8 cellular contexts compared by ENCODE assay signal in the genomic region with DNA sequence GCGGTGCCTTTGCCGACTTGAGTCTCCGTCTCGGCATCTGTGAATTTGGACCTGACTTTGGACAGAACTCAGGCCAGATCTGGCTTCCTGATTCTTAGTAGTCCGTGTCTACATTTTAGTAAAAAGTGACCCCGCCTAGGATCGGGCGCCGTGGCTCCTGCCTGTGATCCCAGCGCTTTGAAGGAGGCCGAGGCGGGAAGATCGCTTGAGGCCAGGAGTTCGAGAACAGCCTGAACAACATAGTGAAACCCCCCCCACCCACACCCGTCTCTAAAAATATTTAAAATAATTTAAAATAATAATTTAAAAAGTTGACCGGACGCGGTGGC. TPM values are rescaled to one million over a fixed set of nuclear protein-coding genes. Genes with fewer than 3 reads are reported as not detected.
DNase-seq lines count a peak whose midpoint lies in the region; ATAC-seq, FAIRE-seq and TF ChIP-seq lines count a peak whose summit lies in the region.

No MANE protein-coding gene starts in this region.

- no peak for DNase-seq in activated naive CD4-positive, alpha-beta T cell treated with anti-CD3 and anti-CD28 coated beads, Interleukin-2, amount 10 ng/mL, durations not matched to agents 7 days and 5 days
- DNase-seq in activated naive CD4-positive, alpha-beta T cell treated with anti-CD3 and anti-CD28 coated beads, Interleukin-2, amount 50 U/mL, for 16 hours: no peak
- DNase-seq in bronchial epithelial cell (ENCODE audit: low read depth) (no peak), aorta (no peak), OCI-M1 (lab: John Stamatoyannopoulos, UW) (no peak), NCI-H1092 (lab: John Stamatoyannopoulos, UW) (no peak)

- 22 to 34% methylated on average over 8 to 12 of the region's 18 CpGs for WGBS in mesodermal cell (ENCODE audit: insufficient coverage in 2 of 2), 2 experiments
- WGBS in aorta, 2 donors: 21 to 26% methylated on average over 18 of the region's 18 CpGs

- peak overlapping the region; percentile 93 for H3K27ac Mint-ChIP-seq in activated naive CD4-positive, alpha-beta T cell treated with anti-CD3 and anti-CD28 coated beads, Interleukin-2, amount 10 ng/mL, durations not matched to agents 7 days and 5 days

- ATAC-seq in aorta (ENCODE audit: low FRiP score) (peak; percentile 16), HG03039 (IDR thresholded peaks at IDR 0.05; ENCODE audit: unreplicated experiment) (no peak)

- H3K4me3 ChIP-seq in bronchial epithelial cell (ENCODE audit: low read depth, low read length): peak overlapping the region; percentile 72
- peak overlapping the region; percentile 49 for H3K4me3 ChIP-seq in mesodermal cell (ENCODE audit: extremely low read depth, insufficient read depth, low read length, poor library complexity, severe bottlenecking)
- H3K4me3 ChIP-seq in aorta (ENCODE audit: low read length in 2 of 2): no peak overlapping the region

- no peak for TF ChIP-seq CTCF in bronchial epithelial cell (IDR thresholded peaks at IDR 0.05; ENCODE audit: insufficient read depth, low read length, severe bottlenecking)

- H3K27me3 Mint-ChIP-seq in activated naive CD4-positive, alpha-beta T cell treated with anti-CD3 and anti-CD28 coated beads, Interleukin-2, amount 10 ng/mL, durations not matched to agents 7 days and 5 days: peaks cover 12% of the 10 kb centered on the region

- H3K4me3 Mint-ChIP-seq in activated naive CD4-positive, alpha-beta T cell treated with anti-CD3 and anti-CD28 coated beads, Interleukin-2, amount 10 ng/mL, durations not matched to agents 7 days and 5 days: peak overlapping the region; percentile 75

- H3K27me3 ChIP-seq in bronchial epithelial cell (ENCODE audit: control insufficient read depth, insufficient read depth, low read length): no peaks in the 10 kb centered on the region
- H3K27me3 ChIP-seq in aorta (ENCODE audit: control insufficient read depth in 1 of 2, insufficient read depth in 2 of 2, low read length in 1 of 2): no peaks in the 10 kb centered on the region

- no peaks in the 10 kb centered on the region for H3K9me3 Mint-ChIP-seq in activated naive CD4-positive, alpha-beta T cell treated with anti-CD3 and anti-CD28 coated beads, Interleukin-2, amount 10 ng/mL, durations not matched to agents 7 days and 5 days

- intact Hi-C loops in aorta (cut with DNase I): loop anchor here (1.0 to 5.0 kb wide), 2 partner anchors 46 to 48 kb away; partner anchors contain the start of gene UQCR11 (in 2 of the 2)

- H3K36me3 ChIP-seq in bronchial epithelial cell (ENCODE audit: control insufficient read depth, insufficient read depth, low read length) (peaks cover 12% of the 10 kb centered on the region), mesodermal cell (ENCODE audit: control insufficient read depth, insufficient read depth, low read length) (peaks cover 21% of the 10 kb centered on the region), aorta (ENCODE audit: control insufficient read depth in 1 of 2, insufficient read depth in 2 of 2, low read length in 1 of 2) (no peaks in the 10 kb centered on the region)

- CTCF ChIA-PET in activated naive CD4-positive, alpha-beta T cell treated with anti-CD3 and anti-CD28 coated beads, Interleukin-2, amount 10 ng/mL, durations not matched to agents 7 days and 5 days (lab: Charles Lee): interaction anchor here (1.4 kb wide), 1 partner anchor 107 kb away, joined by 4 read pairs; no protein-coding TSS in a partner anchor

- H3K36me3 Mint-ChIP-seq in activated naive CD4-positive, alpha-beta T cell treated with anti-CD3 and anti-CD28 coated beads, Interleukin-2, amount 10 ng/mL, durations not matched to agents 7 days and 5 days: no peaks in the 10 kb centered on the region

- peaks cover 20% of the 10 kb centered on the region for H3K4me1 Mint-ChIP-seq in activated naive CD4-positive, alpha-beta T cell treated with anti-CD3 and anti-CD28 coated beads, Interleukin-2, amount 10 ng/mL, durations not matched to agents 7 days and 5 days

- peak overlapping the region; percentile 100 for H3K27ac ChIP-seq in mesodermal cell (ENCODE audit: low read depth, low read length, severe bottlenecking)
- no peak overlapping the region for H3K27ac ChIP-seq in aorta (ENCODE audit: low read depth in 1 of 2, low read length in 2 of 2)

- H3K4me1 ChIP-seq in mesodermal cell (ENCODE audit: control insufficient read depth, insufficient read depth, low read length, poor library complexity, severe bottlenecking): peaks cover 6% of the 10 kb centered on the region
- H3K4me1 ChIP-seq in aorta (ENCODE audit: control insufficient read depth in 1 of 2, insufficient read depth in 2 of 2, low read length in 2 of 2): no peaks in the 10 kb centered on the region

- H3K9me3 ChIP-seq in mesodermal cell (ENCODE audit: control insufficient read depth, low read length) (no peaks in the 10 kb centered on the region), aorta (ENCODE audit: control insufficient read depth, low read length) (no peaks in the 10 kb centered on the region)

- no peak for FAIRE-seq in bronchial epithelial cell (lab: Jason Lieb, UNC)

RNA-seq across cellular contexts. Expression of gene TCF3, which starts 0.8 kb away (rescaled TPM):
- total RNA-seq in bronchial epithelial cell (68.2 and 84.5 TPM in 2 replicates), aorta (10 to 100 TPM; 32.0 to 50.4 TPM)
- 160 TPM for polyA plus RNA-seq in mesodermal cell (2013, experiment 1 of 2)
- 144 TPM for polyA plus RNA-seq in mesodermal cell (2013, experiment 2 of 2)
- polyA plus RNA-seq in aorta: 10 to 100 TPM; 23.7 to 36.2 TPM

RNA-seq across cellular contexts. Expression of gene UQCR11, which starts 48.0 kb away (rescaled TPM):
- 43.4 and 113 TPM in 2 replicates for total RNA-seq in bronchial epithelial cell
- 229 TPM for polyA plus RNA-seq in mesodermal cell (2013, experiment 1 of 2)
- 200 TPM for polyA plus RNA-seq in mesodermal cell (2013, experiment 2 of 2)
- 100 to 1,000 TPM; 153 to 155 TPM for total RNA-seq in aorta
- polyA plus RNA-seq in aorta: 100 to 1,000 TPM; 127 to 251 TPM

Comparison
In these comparisons a context has a peak if more than half of its experiments do, and no peak if none do; other contexts are left out.
1. H3K4me3 ChIP-seq: peak in bronchial epithelial cell (single experiment) and mesodermal cell (single experiment); none in aorta (0 of 2).